Comparison of ENCODE assay signal across 20 cellular contexts in the genomic region with DNA sequence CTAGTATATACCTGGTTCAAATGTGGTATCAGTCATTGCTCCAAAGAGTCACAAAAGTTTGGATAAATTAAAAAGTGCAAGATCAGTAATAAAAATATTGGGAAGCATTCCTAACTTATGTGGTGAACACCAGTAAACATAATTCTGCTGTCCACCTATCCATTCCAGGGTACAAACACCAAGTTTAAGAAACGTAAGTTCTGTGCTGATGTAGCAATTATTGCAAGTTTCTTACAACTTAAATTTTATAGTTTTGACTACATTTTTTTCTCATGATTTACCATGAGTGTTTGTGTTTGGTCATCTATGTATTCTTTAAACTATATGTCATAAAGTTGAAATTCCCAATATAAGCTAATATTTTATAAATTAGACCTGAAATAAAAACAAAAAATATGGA.
DNase-seq lines count a peak whose midpoint lies in the region; ATAC-seq, FAIRE-seq and TF ChIP-seq lines count a peak whose summit lies in the region.
"Had no signal": no experiment of that assay in that cellular context is flagged by ENCODE, and none has a peak within 500 bp of the region (broad histone marks: within the 10 kb centered on the region; RNA-seq: fewer than 3 reads in every experiment).

No MANE protein-coding gene starts in this region.

- TF ChIP-seq POLR2A in A549 (IDR thresholded peaks at IDR 0.05; ENCODE audit: low read length) (no peak), IMR-90 (IDR thresholded peaks at IDR 0.05; ENCODE audit: low read depth, low read length) (no peak)

- no peak overlapping the region for H2BK120ac ChIP-seq in IMR-90 (ENCODE audit: low read depth, low read length)

- no peaks in the 10 kb centered on the region for H3K9me1 ChIP-seq in IMR-90 (ENCODE audit: insufficient read depth, low read length)

- H3K18ac ChIP-seq in IMR-90 (ENCODE audit: low read depth, low read length) = no peak overlapping the region

- no peak for FAIRE-seq in A549 (lab: Jason Lieb, UNC)
- FAIRE-seq in islet of Langerhans (lab: Jason Lieb, UNC) = peak; percentile 24
- FAIRE-seq: A204.1, D721Med, G401.6, GM12891, GM19239 had no signal

- H2AK5ac ChIP-seq in IMR-90 (ENCODE audit: low read depth, low read length) = no peak overlapping the region

- no peak overlapping the region for H2AK9ac ChIP-seq in IMR-90 (replicated peaks; ENCODE audit: low read depth, low read length, poor library complexity)

- H4K20me1 ChIP-seq in IMR-90 (ENCODE audit: insufficient read depth, low read length) = no peaks in the 10 kb centered on the region; the same call in 1 of the 2 replicates
- H4K20me1 ChIP-seq: BLaER1 treated with 17β-estradiol and CSF1 and Interleukin-3, amounts not matched to agents 10 nM and 100 nM had no signal

- peaks cover 2 to 3% of the 10 kb centered on the region in 2 experiments; a peak in 2 of 4 replicates for H3K79me1 ChIP-seq in IMR-90 (ENCODE audit: low read depth in 1 of 2, low read length in 2 of 2)

- H3K4me3 ChIP-seq in A549 (no peak overlapping the region), IMR-90 (ENCODE audit: insufficient read depth, low read depth, low read length) (no peak overlapping the region)
- H3K4me3 ChIP-seq: BLaER1 treated with 17β-estradiol and CSF1 and Interleukin-3, amounts not matched to agents 10 nM and 100 nM had no signal

- H3K36me3 ChIP-seq in IMR-90 (ENCODE audit: control insufficient read depth, insufficient read depth, low read length) = no peaks in the 10 kb centered on the region
- H3K36me3 ChIP-seq: BLaER1 treated with 17β-estradiol and CSF1 and Interleukin-3, amounts not matched to agents 10 nM and 100 nM had no signal

- H2BK20ac ChIP-seq in IMR-90 (ENCODE audit: low read depth, low read length) = no peak overlapping the region

- TF ChIP-seq CTCF in A549 (IDR thresholded peaks at IDR 0.05) (no peak), IMR-90 (conservative IDR thresholded peaks at IDR 0.05; ENCODE audit: low read depth, low read length) (no peak), GM20000 (IDR thresholded peaks at IDR 0.05; ENCODE audit: extremely low read depth, missing control alignments) (no peak)

- H3K4me1 ChIP-seq in A549 (no peaks in the 10 kb centered on the region), IMR-90 (ENCODE audit: control insufficient read depth, insufficient read depth, low read length) (no peaks in the 10 kb centered on the region)
- H3K4me1 ChIP-seq: Caco-2 had no signal

- H3K4me2 ChIP-seq in A549 = no peak overlapping the region
- H3K4me2 ChIP-seq in IMR-90 (ENCODE audit: low read depth, low read length) = no peak overlapping the region
- H3K4me2 ChIP-seq: BLaER1 treated with 17β-estradiol and CSF1 and Interleukin-3, amounts not matched to agents 10 nM and 100 nM had no signal

- no peak overlapping the region for H2BK5ac ChIP-seq in IMR-90 (ENCODE audit: low read depth, low read length, poor library complexity, severe bottlenecking)

- H3K9me3 ChIP-seq in A549 (no peaks in the 10 kb centered on the region), IMR-90 (ENCODE audit: control insufficient read depth, insufficient read depth, low read length) (no peaks in the 10 kb centered on the region)
- H3K9me3 ChIP-seq: BLaER1 treated with 17β-estradiol and CSF1 and Interleukin-3, amounts not matched to agents 10 nM and 100 nM; Caco-2 had no signal

- H4K91ac ChIP-seq in IMR-90 (ENCODE audit: insufficient read depth, low read depth, low read length) = no peak overlapping the region

- dilution Hi-C loops in IMR-90 (cut with HindIII; ENCODE audit: low sequenced_read_pairs, unreplicated experiment) = no loop called here

- no peak overlapping the region for H2BK15ac ChIP-seq in IMR-90 (ENCODE audit: low read depth, low read length)

- ATAC-seq in A549 (no peak), IMR-90 (ENCODE audit: low read depth) (no peak)
- ATAC-seq: CD8-positive, alpha-beta T cell had no signal

- 94% methylated on average over 1 of the region's 1 CpG for WGBS in A549 (ENCODE audit: missing lambda C conversion rate)
- no CpG with 5 or more reads among the region's 1 CpG for WGBS in IMR-90 (ENCODE audit: extremely low coverage in 2 of 2, insufficient read length in 1 of 2), 2 experiments

- no peak overlapping the region for H3K4ac ChIP-seq in IMR-90 (ENCODE audit: low read depth, low read length)

- CTCF ChIA-PET in A549 (lab: Yijun Ruan, JAX) = no interaction called here
- CTCF ChIA-PET in IMR-90 (lab: Yijun Ruan, JAX) = interaction anchor here (0.6 kb wide), 1 partner anchor 261 kb away, joined by 5 read pairs; no protein-coding TSS in a partner anchor

- BruUV-seq in IMR-90 (replicated peaks; lab: Mats Ljungman, UMichigan) = no TSS peak

- H3K14ac ChIP-seq in IMR-90 (replicated peaks; ENCODE audit: low read depth, low read length) = no peak overlapping the region

- no peak overlapping the region for H2AFZ ChIP-seq in IMR-90 (replicated peaks; ENCODE audit: low read length, poor library complexity)

- intact Hi-C loops in IMR-90 (cut with micrococcal nuclease) = no loop called here

- H3K56ac ChIP-seq in IMR-90 (ENCODE audit: extremely low read depth, insufficient read depth, low read length) = no peak overlapping the region

- in situ Hi-C loops in IMR-90 (cut with MboI; ENCODE audit: low sequenced_read_pairs) = no loop called here

- no peak overlapping the region for H3K27ac ChIP-seq in A549
- no peak overlapping the region for H3K27ac ChIP-seq in IMR-90 (ENCODE audit: insufficient read depth, low read length)
- H3K27ac ChIP-seq: BLaER1 treated with 17β-estradiol and CSF1 and Interleukin-3, amounts not matched to agents 10 nM and 100 nM; C4-2B had no signal

- no peak for TF ChIP-seq EP300 in A549 (IDR thresholded peaks at IDR 0.05)

- no peaks in the 10 kb centered on the region for H3K27me3 ChIP-seq in IMR-90 (ENCODE audit: control insufficient read depth, insufficient read depth, low read length)
- H3K27me3 ChIP-seq: BLaER1 treated with 17β-estradiol and CSF1 and Interleukin-3, amounts not matched to agents 10 nM and 100 nM had no signal

- no peak overlapping the region for H3K23ac ChIP-seq in IMR-90 (ENCODE audit: low read depth, low read length)

- DNase-seq in A549 (ENCODE audit: low read depth in 1 of 2, low spot score in 1 of 2) (no peak), IMR-90 (no peak), GM20000 (ENCODE audit: low spot score) (no peak), SIG-M5 treated with dmso at 0.1 percent for 504 hours (lab: John Stamatoyannopoulos, UW; ENCODE audit: unreplicated experiment) (no peak)
- DNase-seq in stimulated activated CD4-positive, alpha-beta T cell treated with anti-CD3 and anti-CD28 coated beads, Interleukin-2, amount 100 ng/mL, for 24 hours = no peak
- DNase-seq: 8988T; Caco-2; Calu3; CD4-positive, alpha-beta T cell; CD8-positive, alpha-beta T cell; DMS79 treated with DMSO at 0.1 percent for 48 hours; GF-D8 had no signal

- POLR2A ChIA-PET in A549 (lab: Yijun Ruan, JAX) (no interaction called here), IMR-90 (lab: Charles Lee; ENCODE audit: unreplicated experiment) (no interaction called here)

- no peak overlapping the region for H4K8ac ChIP-seq in IMR-90 (ENCODE audit: low read depth in 2 of 2, low read length in 2 of 2)

- TF ChIP-seq RAD21 in A549 (conservative IDR thresholded peaks at IDR 0.05 in 1 of 2, IDR thresholded peaks at IDR 0.05 in 1 of 2) (no peak), IMR-90 (IDR thresholded peaks at IDR 0.05; ENCODE audit: low read length) (no peak)

- H4K5ac ChIP-seq in IMR-90 (ENCODE audit: low read depth, low read length) = no peak overlapping the region

- H3K9ac ChIP-seq in IMR-90 (ENCODE audit: low read depth, low read length) = no peak overlapping the region
- H3K9ac ChIP-seq: BLaER1 treated with 17β-estradiol and CSF1 and Interleukin-3, amounts not matched to agents 10 nM and 100 nM had no signal

TF ChIP-seq in A549, 52 proteins besides CTCF, POLR2A, EP300 and RAD21:
- TF ChIP-seq FOSB (CRISPR knock-in tag; IDR thresholded peaks at IDR 0.05) (no peak), MAFK (IDR thresholded peaks at IDR 0.05; ENCODE audit: partially characterized antibody) (peak; percentile 35)

TF ChIP-seq in IMR-90, 13 proteins besides CTCF, POLR2A, EP300 and RAD21:
- TF ChIP-seq MAZ (IDR thresholded peaks at IDR 0.05; ENCODE audit: borderline replicate concordance, low read depth, low read length) (no peak), MAFK (IDR thresholded peaks at IDR 0.05; ENCODE audit: low read depth, low read length) (peak; percentile 49), MXI1 (IDR thresholded peaks at IDR 0.05; ENCODE audit: borderline replicate concordance, low read depth, low read length) (no peak), BHLHE40 (IDR thresholded peaks at IDR 0.05; ENCODE audit: low read depth, low read length) (no peak)
TF ChIP-seq in IMR-90: peak in this region for 1.
